ENCODE assay signal across 24 cellular contexts in the genomic region with DNA sequence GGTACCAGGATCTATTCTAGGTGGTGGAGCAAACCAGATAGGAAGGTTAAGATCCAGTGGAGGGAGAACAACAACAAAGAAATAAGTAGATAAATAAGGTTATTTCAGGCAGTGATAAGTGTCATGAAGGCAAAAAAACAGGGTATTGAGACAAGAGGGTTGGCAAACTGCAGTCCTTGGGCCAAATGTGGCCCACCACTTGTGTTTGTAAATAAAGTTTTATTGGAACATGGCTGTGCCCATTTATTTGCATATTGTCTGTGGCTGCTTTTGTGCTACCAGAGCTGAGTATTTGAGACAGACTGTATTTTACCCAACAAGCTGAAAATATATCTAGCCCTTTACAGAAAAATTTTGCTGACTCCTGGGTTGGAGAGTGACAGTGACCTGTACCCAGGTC.
"Had no signal": no experiment of that assay in that cellular context is flagged by ENCODE, and none has a peak within 500 bp of the region (broad histone marks: within the 10 kb centered on the region; RNA-seq: fewer than 3 reads in every experiment).

No MANE protein-coding gene starts in this region.

- H3K9ac ChIP-seq: SK-N-SH had no signal

- H3K36me3 ChIP-seq: MG63 had no signal

- H3K27ac Mint-ChIP-seq: T-cell had no signal

- H3K27me3 ChIP-seq: MG63 had no signal

- H3K27me3 Mint-ChIP-seq: T-cell had no signal

- H3K9me3 ChIP-seq: MG63, SK-N-SH had no signal

- H3K4me3 Mint-ChIP-seq: T-cell had no signal

- FAIRE-seq: RCC 7860 had no signal

- ATAC-seq: T-cell had no signal

- DNase-seq: Karpas-422, KG1, MG63, NCI-H1092, NCI-H1105 treated with DMSO at 0.1 percent for 48 hours, NCI-H1417 treated with DMSO at 0.1 percent for 48 hours, NCI-H146, NCI-H1694 treated with DMSO at 0.1 percent for 48 hours, NCI-H1930, NCI-H2081, NCI-H2107, NCI-H2171, NCI-H226, NCI-H446, NCI-H510A, NCI-H524 treated with DMSO at 0.1 percent for 48 hours, NCI-H69, NCI-H774, RPMI8226, SHP77, SK-N-SH, SW 1271, T-cell had no signal

- H3K4me2 ChIP-seq: SK-N-SH had no signal

- H3K4me3 ChIP-seq: MG63 had no signal

- H3K9me3 Mint-ChIP-seq: T-cell had no signal
